ENCODE assay signal across 35 cellular contexts in the genomic region with DNA sequence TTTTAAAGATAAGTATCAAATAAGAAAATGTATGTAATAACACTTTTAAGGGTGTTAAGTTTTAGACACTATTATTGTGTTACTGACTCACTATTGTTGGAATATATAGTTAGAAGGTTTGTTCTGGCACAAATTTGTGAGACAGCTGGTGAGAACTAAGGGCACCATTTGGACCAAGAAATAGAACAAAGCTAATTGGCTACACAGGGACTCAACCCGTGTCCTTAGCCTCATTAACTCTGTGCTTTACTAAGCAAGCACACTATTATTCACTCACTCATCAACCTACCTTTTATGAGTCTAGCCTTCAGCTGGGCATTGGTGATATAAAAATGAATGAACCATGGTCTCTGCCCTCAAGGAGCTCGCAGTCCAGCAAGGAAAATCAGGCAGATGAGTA. TPM values are rescaled to one million over a fixed set of nuclear protein-coding genes. Genes with fewer than 3 reads are reported as not detected.
"Had no signal": no experiment of that assay in that cellular context is flagged by ENCODE, and none has a peak within 500 bp of the region (broad histone marks: within the 10 kb centered on the region; RNA-seq: fewer than 3 reads in every experiment).

No MANE protein-coding gene starts in this region.

- H3K9me3 ChIP-seq: adrenal gland, body of pancreas, colonic mucosa, esophagus squamous epithelium, gastroesophageal sphincter had no signal

- H3K27me3 ChIP-seq: body of pancreas, colonic mucosa, gastroesophageal sphincter had no signal

- H3K27ac Mint-ChIP-seq: activated CD4-positive, alpha-beta T cell treated with anti-CD3 and anti-CD28 coated beads, Interleukin-2, amount 10 ng/mL, durations not matched to agents 7 days and 5 days; activated CD8-positive, alpha-beta T cell treated with anti-CD3 and anti-CD28 coated beads for 36 hours; activated naive CD4-positive, alpha-beta T cell treated with anti-CD3 and anti-CD28 coated beads for 36 hours; activated naive CD4-positive, alpha-beta T cell treated with anti-CD3 and anti-CD28 coated beads, Interleukin-2, amount 50 U/mL, for 24 hours; activated naive CD8-positive, alpha-beta T cell treated with anti-CD3 and anti-CD28 coated beads for 36 hours; activated naive CD8-positive, alpha-beta T cell treated with anti-CD3 and anti-CD28 coated beads, Interleukin-2, amount 50 U/mL, for 24 hours; activated T-helper 1 cell treated with anti-CD3 and anti-CD28 coated beads, Interleukin-12 subunit alpha, Interleukin-12 subunit beta, Interleukin-2, Interleukin-4 antibody, amounts not matched to agents 30 ng/mL and 10 ng/mL and 1 ng/mL, durations not matched to agents 14 hours and 24 hours and 36 hours; activated T-helper 2 cell treated with anti-CD3 and anti-CD28 coated beads, Interferon-gamma antibody, Interleukin-2, Interleukin-4, amounts not matched to agents 10 μg/mL and 5 μg/mL and 100 μg/mL, durations not matched to agents 14 hours and 24 hours and 36 hours had no signal

- H3K36me3 Mint-ChIP-seq: activated naive CD4-positive, alpha-beta T cell treated with anti-CD3 and anti-CD28 coated beads, Interleukin-2, amount 50 U/mL, for 24 hours; activated naive CD8-positive, alpha-beta T cell treated with anti-CD3 and anti-CD28 coated beads for 36 hours had no signal

- H3K27ac ChIP-seq: adrenal gland, body of pancreas, cardiac muscle cell, colonic mucosa, epithelial cell of prostate, esophagus squamous epithelium, gastroesophageal sphincter, heart right ventricle had no signal

- H3K36me3 ChIP-seq: adrenal gland, cardiac muscle cell, colonic mucosa, esophagus squamous epithelium, gastroesophageal sphincter, heart right ventricle had no signal

- H3K9me3 Mint-ChIP-seq: activated CD4-positive, alpha-beta T cell treated with anti-CD3 and anti-CD28 coated beads, Interleukin-2, amount 10 ng/mL, durations not matched to agents 7 days and 5 days; activated CD8-positive, alpha-beta T cell treated with anti-CD3 and anti-CD28 coated beads for 36 hours; activated naive CD4-positive, alpha-beta T cell treated with anti-CD3 and anti-CD28 coated beads for 36 hours; activated naive CD4-positive, alpha-beta T cell treated with anti-CD3 and anti-CD28 coated beads, Interleukin-2, amount 50 U/mL, for 24 hours; activated naive CD8-positive, alpha-beta T cell treated with anti-CD3 and anti-CD28 coated beads for 36 hours; activated naive CD8-positive, alpha-beta T cell treated with anti-CD3 and anti-CD28 coated beads, Interleukin-2, amount 50 U/mL, for 24 hours; activated T-helper 1 cell treated with anti-CD3 and anti-CD28 coated beads, Interleukin-12 subunit alpha, Interleukin-12 subunit beta, Interleukin-2, Interleukin-4 antibody, amounts not matched to agents 30 ng/mL and 10 ng/mL and 1 ng/mL, durations not matched to agents 14 hours and 24 hours and 36 hours; activated T-helper 2 cell treated with anti-CD3 and anti-CD28 coated beads, Interferon-gamma antibody, Interleukin-2, Interleukin-4, amounts not matched to agents 10 μg/mL and 5 μg/mL and 100 μg/mL, durations not matched to agents 14 hours and 24 hours and 36 hours had no signal

- H3K4me1 ChIP-seq: colonic mucosa had no signal

- DNase-seq: activated CD4-positive, alpha-beta T cell treated with anti-CD3 and anti-CD28 coated beads for 1 hour; activated CD4-positive, alpha-beta T cell treated with anti-CD3 and anti-CD28 coated beads for 4 hours; activated CD4-positive, alpha-beta T cell treated with anti-CD3 and anti-CD28 coated beads, Interleukin-2, amount 10 ng/mL, durations not matched to agents 7 days and 5 days; activated CD4-positive, alpha-beta T cell treated with anti-CD3 and anti-CD28 coated beads, Interleukin-2, amount 50 U/mL, for 4 hours; activated CD8-positive, alpha-beta memory T cell treated with anti-CD3 and anti-CD28 coated beads for 24 hours; activated effector memory CD4-positive, alpha-beta T cell treated with anti-CD3 and anti-CD28 coated beads, Interleukin-2, amount 50 U/mL, for 16 hours; activated naive CD4-positive, alpha-beta T cell treated with anti-CD3 and anti-CD28 coated beads for 36 hours; activated naive CD8-positive, alpha-beta T cell treated with anti-CD3 and anti-CD28 coated beads for 36 hours; activated naive CD8-positive, alpha-beta T cell treated with anti-CD3 and anti-CD28 coated beads, Interleukin-2, amount 50 U/mL, for 24 hours; activated T-cell treated with anti-CD3 and anti-CD28 coated beads, Interleukin-2, amount 50 U/mL, for 1 hour; activated T-cell treated with anti-CD3 and anti-CD28 coated beads, Interleukin-2, amount 50 U/mL, for 48 hours; adrenal gland; amygdala; aorta; body of pancreas; central memory CD4-positive, alpha-beta T cell; colonic mucosa; effector CD8-positive, alpha-beta T cell; esophagus squamous epithelium; foreskin melanocyte; heart right ventricle; T-helper 2 cell had no signal

- H3K4me3 ChIP-seq: adrenal gland, body of pancreas, cardiac muscle cell, colonic mucosa, esophagus squamous epithelium, gastroesophageal sphincter, heart right ventricle had no signal

- H3K4me1 Mint-ChIP-seq: activated CD4-positive, alpha-beta T cell treated with anti-CD3 and anti-CD28 coated beads, Interleukin-2, amount 10 ng/mL, durations not matched to agents 7 days and 5 days; activated naive CD8-positive, alpha-beta T cell treated with anti-CD3 and anti-CD28 coated beads, Interleukin-2, amount 50 U/mL, for 24 hours had no signal

- H3K4me3 Mint-ChIP-seq: activated CD4-positive, alpha-beta T cell treated with anti-CD3 and anti-CD28 coated beads, Interleukin-2, amount 10 ng/mL, durations not matched to agents 7 days and 5 days; activated CD8-positive, alpha-beta T cell treated with anti-CD3 and anti-CD28 coated beads for 36 hours; activated naive CD4-positive, alpha-beta T cell treated with anti-CD3 and anti-CD28 coated beads for 36 hours; activated naive CD4-positive, alpha-beta T cell treated with anti-CD3 and anti-CD28 coated beads, Interleukin-2, amount 50 U/mL, for 24 hours; activated naive CD8-positive, alpha-beta T cell treated with anti-CD3 and anti-CD28 coated beads for 36 hours; activated naive CD8-positive, alpha-beta T cell treated with anti-CD3 and anti-CD28 coated beads, Interleukin-2, amount 50 U/mL, for 24 hours; activated T-helper 1 cell treated with anti-CD3 and anti-CD28 coated beads, Interleukin-12 subunit alpha, Interleukin-12 subunit beta, Interleukin-2, Interleukin-4 antibody, amounts not matched to agents 30 ng/mL and 10 ng/mL and 1 ng/mL, durations not matched to agents 14 hours and 24 hours and 36 hours had no signal

RNA-seq across cellular contexts. Expression of a gene that starts 4.1 kb away (rescaled TPM):
- total RNA-seq: activated CD4-positive, alpha-beta T cell treated with anti-CD3 and anti-CD28 coated beads, Interleukin-2, amount 10 ng/mL, durations not matched to agents 7 days and 5 days; activated CD8-positive, alpha-beta T cell treated with anti-CD3 and anti-CD28 coated beads for 36 hours; activated naive CD4-positive, alpha-beta T cell treated with anti-CD3 and anti-CD28 coated beads for 36 hours; activated naive CD8-positive, alpha-beta T cell treated with anti-CD3 and anti-CD28 coated beads for 36 hours; activated T-helper 1 cell treated with anti-CD3 and anti-CD28 coated beads, Interleukin-12 subunit alpha, Interleukin-12 subunit beta, Interleukin-2, Interleukin-4 antibody, amounts not matched to agents 30 ng/mL and 10 ng/mL and 1 ng/mL, durations not matched to agents 14 hours and 24 hours and 36 hours; activated T-helper 2 cell treated with anti-CD3 and anti-CD28 coated beads, Interferon-gamma antibody, Interleukin-2, Interleukin-4, amounts not matched to agents 10 μg/mL and 5 μg/mL and 100 μg/mL, durations not matched to agents 14 hours and 24 hours and 36 hours; body of pancreas; dermis microvascular lymphatic vessel endothelial cell; endothelial cell of umbilical vein; fibroblast of lung; fibroblast of villous mesenchyme; glomerular endothelial cell; T-helper 1 cell treated with Interleukin-12 subunit alpha and Interleukin-12 subunit beta and Interleukin-4 antibody, amounts not matched to agents 30 ng/mL and 1 ng/mL, for 36 hours had no signal
- polyA plus RNA-seq: cardiac muscle cell, endothelial cell of umbilical vein, fibroblast of lung, heart right ventricle had no signal
